ENCODE assay signal across 8 cellular contexts in the genomic region with DNA sequence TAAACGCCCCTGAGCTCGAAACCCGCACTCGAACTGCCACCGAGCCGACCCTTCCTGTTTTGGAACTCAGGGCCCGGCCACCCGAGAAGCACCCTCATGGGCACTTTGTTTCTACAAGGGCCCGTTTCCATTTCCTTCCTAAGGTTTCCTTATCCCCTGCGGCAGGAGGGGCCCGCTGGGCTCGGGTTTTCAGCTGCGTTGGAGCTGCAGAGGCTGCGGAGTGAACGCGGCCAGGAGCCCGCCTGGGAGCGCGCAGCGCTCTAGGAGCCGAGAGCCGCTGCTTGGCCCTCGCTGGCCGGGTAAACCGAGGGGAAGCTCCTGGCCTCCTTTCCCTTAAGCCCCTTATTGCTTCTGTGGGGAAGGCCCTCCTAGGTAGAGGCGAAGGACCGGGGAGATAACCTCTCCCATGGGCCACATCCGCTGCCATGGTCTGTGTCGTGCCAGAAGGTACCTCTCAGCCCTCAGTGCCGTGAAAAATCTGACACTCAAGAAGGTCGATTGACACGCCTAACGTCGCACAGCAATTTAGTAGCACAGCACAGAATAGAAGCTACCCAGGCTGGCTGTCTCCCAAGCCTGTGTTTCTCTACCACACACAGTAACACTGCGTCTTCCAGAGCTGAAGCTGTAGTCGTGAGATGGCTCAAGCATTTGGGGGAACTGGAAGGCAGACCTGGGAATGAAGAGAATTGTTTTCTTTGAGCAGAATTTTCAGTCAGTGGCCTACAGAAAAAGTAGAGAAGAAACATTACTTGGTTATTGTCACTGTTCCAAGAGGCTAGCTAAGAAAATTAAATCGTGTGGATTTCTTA. TPM values are rescaled to one million over a fixed set of nuclear protein-coding genes. Genes with fewer than 3 reads are reported as not detected.
A peak's percentile ranks its signal among the peaks of the same experiment; 100 is the strongest.
DNase-seq lines count a peak whose midpoint lies in the region; ATAC-seq, FAIRE-seq and TF ChIP-seq lines count a peak whose summit lies in the region.

No MANE protein-coding gene starts in this region.

- TF ChIP-seq RAD21 in GM12878 (IDR thresholded peaks at IDR 0.05; ENCODE audit: insufficient read depth, low read depth, low read length): no peak

- 4% methylated on average over 37 of the region's 37 CpGs for WGBS in GM12878 (ENCODE audit: insufficient coverage, insufficient replicate concordance, low lambda C conversion rate, missing lambda C conversion rate)

- ATAC-seq in GM21360 (IDR thresholded peaks at IDR 0.05; ENCODE audit: unreplicated experiment) (peak; percentile 16), GM12878 (peak; percentile 9), HG02763 (IDR thresholded peaks at IDR 0.05; ENCODE audit: unreplicated experiment) (no peak)

- H3K27ac ChIP-seq in GM12878 (ENCODE audit: control insufficient read depth, insufficient read depth): peak overlapping the region; percentile 98

- peak; percentile 44 for FAIRE-seq in GM12878 (lab: Jason Lieb, UNC)

- H3K4me3 ChIP-seq in BJ (ENCODE audit: low read depth, low read length) (peak overlapping the region; percentile 44), GM12878 (peak overlapping the region; percentile 68)

- no peaks in the 10 kb centered on the region for H4K20me1 ChIP-seq in GM12878 (ENCODE audit: control insufficient read depth, insufficient read depth)

- CTCF ChIA-PET in BJ (lab: Yijun Ruan, JAX) (interaction anchor here (0.9 to 1.5 kb wide), 2 partner anchors 16 to 334 kb away, joined by 3 to 6 read pairs; no protein-coding TSS in a partner anchor), GM12878 (lab: Yijun Ruan, JAX) (interaction anchor here (0.6 to 1.4 kb wide), 4 partner anchors 12 to 31 kb away, joined by 3 to 6 read pairs (median 4); partner anchors contain the start of gene CALM1)

- peaks cover 7% of the 10 kb centered on the region for H3K4me1 ChIP-seq in GM12878 (ENCODE audit: control insufficient read depth, insufficient read depth, low read length)

- TSS peak; percentile 98 for BruUV-seq in GM12878 (replicated peaks; lab: Mats Ljungman, UMichigan)

- H2AFZ ChIP-seq in GM12878 (ENCODE audit: control insufficient read depth, low read depth, low read length): peak overlapping the region; percentile 82

- RAD21 ChIA-PET in GM12878 (lab: Charles Lee; ENCODE audit: unreplicated experiment): interaction anchor here (1.0 to 1.3 kb wide), 2 partner anchors 12 to 13 kb away, joined by 3 to 4 read pairs; partner anchors contain the start of gene CALM1

- no peaks in the 10 kb centered on the region; the same call in none of the 2 replicates for H3K79me2 ChIP-seq in GM12878 (ENCODE audit: control insufficient read depth, insufficient read depth, low read length)

- POLR2A ChIA-PET in BJ (lab: Charles Lee): interaction anchor here (0.6 to 1.2 kb wide), 2 partner anchors 13 to 108 kb away, joined by 4 to 12 read pairs; no protein-coding TSS in a partner anchor
- POLR2A ChIA-PET in GM12878 (lab: Charles Lee): interaction anchor here (0.6 to 5.8 kb wide), 3 partner anchors 12 to 779 kb away, joined by 3 to 43 read pairs (median 4); partner anchors contain the start of gene CALM1

- no peak for DNase-seq in BJ (ENCODE audit: low read depth)
- peak; percentile 14 for DNase-seq in LoVo (ENCODE audit: low spot score)
- peak; percentile 44 for DNase-seq in T-helper 22 cell (ENCODE audit: low read depth)
- no peak for DNase-seq in GM12878 (ENCODE audit: low read depth, low spot score)
- DNase-seq in iPS-NIHi7 (ENCODE audit: extremely low spot score): peak; percentile 22
- peak in 2 of 3 donors; percentile 23 to 39 for DNase-seq in stimulated activated CD4-positive, alpha-beta T cell treated with anti-CD3 and anti-CD28 coated beads, Interleukin-12 subunit alpha, Interleukin-12 subunit beta, amount 100 ng/mL, for 48 hours (ENCODE audit: low read depth in 2 of 3, low spot score in 1 of 3)

- intact Hi-C loops in GM12878 (cut with micrococcal nuclease; ENCODE audit: unreplicated experiment): loop anchor here (1.0 to 5.0 kb wide), 4 partner anchors 12 to 429 kb away; partner anchors contain the start of genes EFCAB11, NRDE2, PSMC1 and TDP1

- no peak for TF ChIP-seq EP300 in GM12878 (IDR thresholded peaks at IDR 0.05; ENCODE audit: borderline replicate concordance in 1 of 2, control insufficient read depth in 1 of 2, low read depth in 2 of 2, low read length in 2 of 2)

- SMC1A ChIA-PET in GM12878 (lab: Charles Lee; ENCODE audit: uncharacterized antibody, unreplicated experiment): interaction anchor here (0.7 to 2.1 kb wide), 4 partner anchors 12 to 80 kb away, joined by 3 to 9 read pairs (median 6); no protein-coding TSS in a partner anchor

- H3K9me3 ChIP-seq in GM12878 (replicated peaks; ENCODE audit: control insufficient read depth, insufficient read depth, low read length): no peaks in the 10 kb centered on the region

- H3K9ac ChIP-seq in GM12878 (ENCODE audit: control insufficient read depth, insufficient read depth, low read length): peak overlapping the region; percentile 100

- TF ChIP-seq CTCF in BJ (IDR thresholded peaks at IDR 0.05; ENCODE audit: insufficient read depth, low read depth, low read length) (no peak), GM12878 (IDR thresholded peaks at IDR 0.05 in 2 of 3, conservative IDR thresholded peaks at IDR 0.05 in 1 of 3; ENCODE audit: control insufficient read depth in 2 of 3, extremely low read depth in 1 of 3, insufficient read depth in 1 of 3, low read depth in 3 of 3, low read length in 3 of 3) (no peak)

- TF ChIP-seq POLR2A in GM12878 (IDR thresholded peaks at IDR 0.05; ENCODE audit: low read depth, low read length): peak; percentile 25

- H3K4me2 ChIP-seq in GM12878 (ENCODE audit: control insufficient read depth, insufficient read depth): peak overlapping the region; percentile 90

- H3K27me3 ChIP-seq in BJ (ENCODE audit: control insufficient read depth, insufficient read depth, low read length): no peaks in the 10 kb centered on the region
- H3K27me3 ChIP-seq in GM12878 (replicated peaks in 1 of 2; ENCODE audit: control insufficient read depth in 2 of 2, insufficient read depth in 2 of 2, low read length in 1 of 2): no peaks in the 10 kb centered on the region

- in situ Hi-C loops in GM12878 (cut with MboI): loop anchor here (25.0 kb wide), 1 partner anchor 1128 kb away; the partner anchor contains the start of gene PPP4R3A

- no peaks in the 10 kb centered on the region for H3K36me3 ChIP-seq in BJ (ENCODE audit: control insufficient read depth, insufficient read depth, low read length)
- no peaks in the 10 kb centered on the region for H3K36me3 ChIP-seq in GM12878 (ENCODE audit: control insufficient read depth in 2 of 2, insufficient read depth in 2 of 2, low read length in 1 of 2)

TF ChIP-seq in GM12878, 131 proteins besides CTCF, POLR2A, EP300 and RAD21 (continues in another document):
- TF ChIP-seq TAF1 (IDR thresholded peaks at IDR 0.05; ENCODE audit: borderline replicate concordance, low read depth, low read length): peak; percentile 9; the same call in 1 of the 2 replicates

RNA-seq across cellular contexts. Expression of gene CALM1, which starts 12.9 kb away (rescaled TPM):
- polyA plus RNA-seq in BJ (2011; rRNA removed) (251 and 376 TPM in 2 replicates), GM12878 (2011; rRNA removed) (219 and 309 TPM in 2 replicates), GM12878 (2014; fragmentation: Illumina TruSeq; extraction: Trizol) (420 and 491 TPM in 2 replicates), GM12878 (2014; fragmentation: Nextera tagmentation; extraction: Ambion mirVana) (100 to 1,000 TPM; 110 to 175 TPM), GM12878 (2014; rRNA removed) (273 and 290 TPM in 2 replicates), GM12878 (2016; fragmentation: Nextera tagmentation; extraction: Ambion mirVana) (100 to 1,000 TPM; 679 to 729 TPM)
- 194 and 240 TPM in 2 replicates for polyA minus RNA-seq in BJ (2011; rRNA and poly(A)+ RNA removed)
- 75.0 and 87.9 TPM in 2 replicates for total RNA-seq in GM12878 (2013; cell fraction: nucleolus; rRNA removed)
- total RNA-seq in GM12878 (2014; rRNA removed) (385 and 467 TPM in 2 replicates), GM12878 (2014; rRNA removed; fragmentation: Illumina TruSeq; extraction: Trizol) (192 and 197 TPM in 2 replicates), GM12878 (2021) (246 and 249 TPM in 2 replicates)
- 106 TPM for polyA plus RNA-seq in GM12878 (2011; ENCODE audit: low read depth)
- polyA plus RNA-seq in GM12878 (2011; cell fraction: cytosol; rRNA removed): 145 and 195 TPM in 2 replicates
- polyA plus RNA-seq in GM12878 (2011; cell fraction: nucleus; rRNA removed): 159 and 182 TPM in 2 replicates
- 147 and 161 TPM in 2 replicates for polyA plus RNA-seq in GM12878 (2012)
- polyA minus RNA-seq in GM12878 (2011; rRNA and poly(A)+ RNA removed): 122 and 209 TPM in 2 replicates
- polyA minus RNA-seq in GM12878 (2011; cell fraction: cytosol; rRNA and poly(A)+ RNA removed): 88.7 and 91.4 TPM in 2 replicates
- polyA minus RNA-seq in GM12878 (2011; cell fraction: nucleus; rRNA and poly(A)+ RNA removed): 101 and 180 TPM in 2 replicates

RNA-seq across cellular contexts. Expression of gene NRDE2, which starts 52.2 kb away (rescaled TPM):
- polyA plus RNA-seq in BJ (2011; rRNA removed): 8.8 and 9.2 TPM in 2 replicates
- polyA minus RNA-seq in BJ (2011; rRNA and poly(A)+ RNA removed): 9.2 and 12.6 TPM in 2 replicates
- 36.9 and 41.7 TPM in 2 replicates for total RNA-seq in GM12878 (2013; cell fraction: nucleolus; rRNA removed)
- 14.3 and 14.8 TPM in 2 replicates for total RNA-seq in GM12878 (2014; rRNA removed)
- total RNA-seq in GM12878 (2014; rRNA removed; fragmentation: Illumina TruSeq; extraction: Trizol): 13.6 and 13.9 TPM in 2 replicates
- 21.0 and 21.3 TPM in 2 replicates for total RNA-seq in GM12878 (2021)
- polyA plus RNA-seq in GM12878 (2011; ENCODE audit: low read depth): 7.6 TPM
- 10.6 and 10.9 TPM in 2 replicates for polyA plus RNA-seq in GM12878 (2011; rRNA removed)
- polyA plus RNA-seq in GM12878 (2011; cell fraction: cytosol; rRNA removed): 6.8 and 9.2 TPM in 2 replicates
- 15.6 and 18.8 TPM in 2 replicates for polyA plus RNA-seq in GM12878 (2011; cell fraction: nucleus; rRNA removed)
- polyA plus RNA-seq in GM12878 (2012): 5.6 and 8.7 TPM in 2 replicates
- 10.6 and 11.9 TPM in 2 replicates for polyA plus RNA-seq in GM12878 (2014; fragmentation: Illumina TruSeq; extraction: Trizol)
- 1 to 10 TPM; 8.3 to 8.4 TPM for polyA plus RNA-seq in GM12878 (2014; fragmentation: Nextera tagmentation; extraction: Ambion mirVana)
- polyA plus RNA-seq in GM12878 (2014; rRNA removed): 13.5 and 13.9 TPM in 2 replicates
- polyA plus RNA-seq in GM12878 (2016; fragmentation: Nextera tagmentation; extraction: Ambion mirVana): 10 to 100 TPM; 14.7 to 15.2 TPM
- polyA minus RNA-seq in GM12878 (2011; rRNA and poly(A)+ RNA removed): 14.6 and 17.6 TPM in 2 replicates
- 4.9 and 5.8 TPM in 2 replicates for polyA minus RNA-seq in GM12878 (2011; cell fraction: cytosol; rRNA and poly(A)+ RNA removed)
- 10.9 and 21.0 TPM in 2 replicates for polyA minus RNA-seq in GM12878 (2011; cell fraction: nucleus; rRNA and poly(A)+ RNA removed)

Comparison
In these comparisons a context has a peak if more than half of its experiments do, and no peak if none do; other contexts are left out.
1. DNase-seq: peak in LoVo (single experiment), T-helper 22 cell (single experiment), iPS-NIHi7 (single experiment) and stimulated activated CD4-positive, alpha-beta T cell treated with anti-CD3 and anti-CD28 coated beads, Interleukin-12 subunit alpha, Interleukin-12 subunit beta, amount 100 ng/mL, for 48 hours (2 of 3); none in BJ (single experiment) and GM12878 (single experiment).